In genomic region chr3:32430900-32431299, GRCh38 we compare ENCODE assay signal across 17 cellular contexts. TPM values are rescaled to one million over a fixed set of nuclear protein-coding genes. Genes with fewer than 3 reads are reported as not detected.
DNase-seq lines count a peak whose midpoint lies in the region; ATAC-seq lines count a peak whose summit lies in the region.
"Had no signal": no experiment of that assay in that cellular context is flagged by ENCODE, and none has a peak within 500 bp of the region (broad histone marks: within the 10 kb centered on the region; RNA-seq: fewer than 3 reads in every experiment).

No MANE protein-coding gene starts in this region.

- 0 out of 22 replicates have a peak overlapping the region, but pooled peaks of 1 of the 11 experiments have one; percentile 6 for H3K9ac ChIP-seq in BLaER1 treated with 17β-estradiol and CSF1 and Interleukin-3, amounts not matched to agents 10 nM and 100 nM
- H3K9ac ChIP-seq: GM23248 had no signal

- peak overlapping the region in 7 of 11 experiments; percentile 7 to 90 (median 79); a peak in 11 of 22 replicates for H3K4me2 ChIP-seq in BLaER1 treated with 17β-estradiol and CSF1 and Interleukin-3, amounts not matched to agents 10 nM and 100 nM

- H3K36me3 Mint-ChIP-seq in CD4-positive, CD25-positive, alpha-beta regulatory T cell = no peaks in the 10 kb centered on the region
- peaks cover 11% of the 10 kb centered on the region for H3K36me3 Mint-ChIP-seq in T-helper 2 cell treated with Interferon-gamma antibody and Interleukin-4, amounts not matched to agents 5 μg/mL and 100 μg/mL, for 36 hours (ENCODE audit: low read depth)
- peaks cover 15% of the 10 kb centered on the region for H3K36me3 Mint-ChIP-seq in effector memory CD8-positive, alpha-beta T cell (ENCODE audit: insufficient read depth)

- peaks cover 12 to 72% (median 37%) of the 10 kb centered on the region in 11 experiments; a peak in 18 of 22 replicates for H4K20me1 ChIP-seq in BLaER1 treated with 17β-estradiol and CSF1 and Interleukin-3, amounts not matched to agents 10 nM and 100 nM

- ATAC-seq in CD4-positive, CD25-positive, alpha-beta regulatory T cell (ENCODE audit: low read depth in 2 of 2) = no peak
- ATAC-seq in effector memory CD8-positive, alpha-beta T cell (replicated peaks) = no peak
- no peak for ATAC-seq in HG02763 (IDR thresholded peaks at IDR 0.05; ENCODE audit: unreplicated experiment)
- ATAC-seq: PC-3 had no signal

- no peak overlapping the region for H3K4me3 ChIP-seq in BLaER1 treated with 17β-estradiol and CSF1 and Interleukin-3, amounts not matched to agents 10 nM and 100 nM
- H3K4me3 ChIP-seq in CD4-positive, CD25-positive, alpha-beta regulatory T cell (ENCODE audit: low read depth, low read length) = peak overlapping the region; percentile 62
- H3K4me3 ChIP-seq: esophagus squamous epithelium, GM23248, lung, MG63, prostate gland, thyroid gland had no signal

- H3K4me3 Mint-ChIP-seq in CD4-positive, CD25-positive, alpha-beta regulatory T cell = peak overlapping the region; percentile 12 to 83 (median 56)
- peak overlapping the region; percentile 57 for H3K4me3 Mint-ChIP-seq in T-helper 2 cell treated with Interferon-gamma antibody and Interleukin-4, amounts not matched to agents 5 μg/mL and 100 μg/mL, for 36 hours
- peak overlapping the region; percentile 76 to 79 for H3K4me3 Mint-ChIP-seq in effector memory CD8-positive, alpha-beta T cell

- no peaks in the 10 kb centered on the region; a peak in 1 of 22 replicates for H3K9me3 ChIP-seq in BLaER1 treated with 17β-estradiol and CSF1 and Interleukin-3, amounts not matched to agents 10 nM and 100 nM (replicated peaks in 1 of 11)
- no peaks in the 10 kb centered on the region for H3K9me3 ChIP-seq in CD4-positive, CD25-positive, alpha-beta regulatory T cell (ENCODE audit: control insufficient read depth in 2 of 2, low read length in 2 of 2)
- H3K9me3 ChIP-seq: esophagus squamous epithelium, MG63, prostate gland, thyroid gland had no signal

- peak in 1 of 3 donors; percentile 30 for DNase-seq in CD4-positive, CD25-positive, alpha-beta regulatory T cell
- DNase-seq in T-helper 2 cell treated with Interferon-gamma antibody and Interleukin-4, amounts not matched to agents 5 μg/mL and 100 μg/mL, for 36 hours (ENCODE audit: low spot score) = no peak
- DNase-seq in effector memory CD8-positive, alpha-beta T cell = no peak
- DNase-seq in activated CD4-positive, CD25-positive, alpha-beta regulatory T cell treated with anti-CD3 and anti-CD28 coated beads, Interleukin-2, amount 50 U/mL, for 72 hours = no peak
- no peak for DNase-seq in NK-92 (lab: John Stamatoyannopoulos, UW; ENCODE audit: unreplicated experiment)
- DNase-seq: esophagus squamous epithelium, GM23248, MG63, NCI-H1694 treated with DMSO at 0.1 percent for 48 hours, NCI-H446 treated with DMSO at 0.1 percent for 48 hours, PC-3, small intestine, thyroid gland had no signal

- H3K4me1 ChIP-seq in BLaER1 treated with 17β-estradiol and CSF1 and Interleukin-3, amounts not matched to agents 10 nM and 100 nM = peaks cover 58 to 84% (median 72%) of the 10 kb centered on the region in 10 experiments
- H3K4me1 ChIP-seq in CD4-positive, CD25-positive, alpha-beta regulatory T cell (ENCODE audit: control insufficient read depth, insufficient read depth, low read length, poor library complexity, severe bottlenecking) = peaks cover 86% of the 10 kb centered on the region

- H3K27ac Mint-ChIP-seq in CD4-positive, CD25-positive, alpha-beta regulatory T cell = peak overlapping the region; percentile 98 to 99 (median 98)
- H3K27ac Mint-ChIP-seq in T-helper 2 cell treated with Interferon-gamma antibody and Interleukin-4, amounts not matched to agents 5 μg/mL and 100 μg/mL, for 36 hours = peak overlapping the region; percentile 99
- H3K27ac Mint-ChIP-seq in effector memory CD8-positive, alpha-beta T cell = peak overlapping the region; percentile 96 to 99

- H3K27ac ChIP-seq in BLaER1 treated with 17β-estradiol and CSF1 and Interleukin-3, amounts not matched to agents 10 nM and 100 nM = 0 out of 22 replicates have a peak overlapping the region, but pooled peaks of 1 of the 11 experiments have one; percentile 9
- H3K27ac ChIP-seq in CD4-positive, CD25-positive, alpha-beta regulatory T cell (ENCODE audit: insufficient read depth, low read length, poor library complexity, severe bottlenecking) = peak overlapping the region; percentile 93
- H3K27ac ChIP-seq: esophagus squamous epithelium, GM23248, prostate gland, thyroid gland had no signal

- peaks cover 0 to 15% (median 7%) of the 10 kb centered on the region in 11 experiments; a peak in 9 of 22 replicates for H3K36me3 ChIP-seq in BLaER1 treated with 17β-estradiol and CSF1 and Interleukin-3, amounts not matched to agents 10 nM and 100 nM
- no peaks in the 10 kb centered on the region for H3K36me3 ChIP-seq in CD4-positive, CD25-positive, alpha-beta regulatory T cell (ENCODE audit: control insufficient read depth, insufficient read depth, low read length)
- H3K36me3 ChIP-seq: esophagus squamous epithelium, MG63, prostate gland, thyroid gland had no signal

- H3K27me3 ChIP-seq in BLaER1 treated with 17β-estradiol and CSF1 and Interleukin-3, amounts not matched to agents 10 nM and 100 nM = no peaks in the 10 kb centered on the region
- H3K27me3 ChIP-seq in CD4-positive, CD25-positive, alpha-beta regulatory T cell (ENCODE audit: control insufficient read depth, insufficient read depth, low read length) = no peaks in the 10 kb centered on the region
- H3K27me3 ChIP-seq: MG63, thyroid gland had no signal

- H3K27me3 Mint-ChIP-seq in CD4-positive, CD25-positive, alpha-beta regulatory T cell = no peaks in the 10 kb centered on the region
- H3K27me3 Mint-ChIP-seq in T-helper 2 cell treated with Interferon-gamma antibody and Interleukin-4, amounts not matched to agents 5 μg/mL and 100 μg/mL, for 36 hours (ENCODE audit: low read depth) = no peaks in the 10 kb centered on the region
- H3K27me3 Mint-ChIP-seq in effector memory CD8-positive, alpha-beta T cell = no peaks in the 10 kb centered on the region

- peaks cover 0 to 2% (median 0%) of the 10 kb centered on the region in 7 donors for H3K9me3 Mint-ChIP-seq in CD4-positive, CD25-positive, alpha-beta regulatory T cell
- no peaks in the 10 kb centered on the region for H3K9me3 Mint-ChIP-seq in T-helper 2 cell treated with Interferon-gamma antibody and Interleukin-4, amounts not matched to agents 5 μg/mL and 100 μg/mL, for 36 hours
- H3K9me3 Mint-ChIP-seq in effector memory CD8-positive, alpha-beta T cell = no peaks in the 10 kb centered on the region

- peaks cover 30 to 92% (median 73%) of the 10 kb centered on the region in 4 donors for H3K4me1 Mint-ChIP-seq in CD4-positive, CD25-positive, alpha-beta regulatory T cell
- H3K4me1 Mint-ChIP-seq in T-helper 2 cell treated with Interferon-gamma antibody and Interleukin-4, amounts not matched to agents 5 μg/mL and 100 μg/mL, for 36 hours (ENCODE audit: low read depth) = peaks cover 66% of the 10 kb centered on the region
- H3K4me1 Mint-ChIP-seq in effector memory CD8-positive, alpha-beta T cell (ENCODE audit: low read depth in 2 of 2) = peaks cover 56 to 72% of the 10 kb centered on the region in 2 donors

RNA-seq across cellular contexts. Expression of gene CMTM7, which starts 39.2 kb away (rescaled TPM):
- 77.3 TPM for total RNA-seq in CD4-positive, CD25-positive, alpha-beta regulatory T cell
- polyA plus RNA-seq in CD4-positive, CD25-positive, alpha-beta regulatory T cell = 100 to 1,000 TPM; 141 to 231 (median 171) TPM
